8 cellular contexts compared by ENCODE assay signal in the genomic region with DNA sequence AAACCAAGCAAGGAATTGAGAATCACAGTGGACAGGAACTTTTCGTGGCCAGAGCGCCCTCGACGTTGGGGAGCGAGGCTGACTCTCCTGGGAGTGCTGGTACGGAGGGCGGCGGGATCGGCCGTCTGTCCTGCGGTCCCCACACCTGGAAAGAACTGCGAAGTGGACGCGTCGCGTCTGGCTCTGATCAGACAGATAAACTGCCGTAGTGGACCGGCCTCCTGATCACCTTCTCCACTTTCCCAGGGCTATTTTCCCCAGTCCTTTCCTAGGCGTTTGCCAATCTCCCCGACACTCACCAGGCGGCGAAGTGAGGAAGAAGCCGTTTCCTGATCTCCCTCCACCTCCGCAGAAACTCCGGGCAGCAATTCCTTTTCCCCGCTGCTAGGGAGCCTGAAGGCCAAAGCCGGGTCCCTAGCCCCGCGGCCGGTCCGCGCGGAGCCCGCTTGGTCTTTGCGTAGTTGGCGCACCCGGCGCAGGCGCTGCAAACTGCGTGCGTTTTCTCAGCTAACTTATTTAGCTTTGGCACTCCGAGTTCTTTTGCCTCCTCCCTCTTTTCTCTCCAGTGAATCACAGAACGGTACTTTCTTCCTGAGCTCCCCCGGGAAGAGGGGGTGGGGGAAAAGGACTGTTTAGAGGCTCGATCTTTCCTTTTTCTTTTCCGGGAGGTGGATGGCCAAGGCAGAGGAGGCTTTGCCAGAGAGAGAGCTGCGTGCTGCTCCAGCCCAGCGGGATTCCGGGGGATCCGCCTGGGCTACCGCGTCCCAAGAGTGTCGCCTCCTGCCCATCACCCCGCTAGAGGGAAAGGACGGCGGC. TPM values are rescaled to one million over a fixed set of nuclear protein-coding genes. Genes with fewer than 3 reads are reported as not detected.
DNase-seq lines count a peak whose midpoint lies in the region; ATAC-seq and TF ChIP-seq lines count a peak whose summit lies in the region.

A gene (minus strand): TSS at position 491 of the 816 bp plus-strand sequence. CDS start 813 bp downstream, outside the sequence.

- peaks cover 17% of the 10 kb centered on the region for H3K4me1 Mint-ChIP-seq in activated naive CD4-positive, alpha-beta T cell treated with anti-CD3 and anti-CD28 coated beads, Interleukin-2, amount 10 ng/mL, durations not matched to agents 7 days and 5 days
- peaks cover 11 to 30% (median 18%) of the 10 kb centered on the region in 7 donors for H3K4me1 Mint-ChIP-seq in naive thymus-derived CD4-positive, alpha-beta T cell

- H3K4me3 Mint-ChIP-seq in activated naive CD4-positive, alpha-beta T cell treated with anti-CD3 and anti-CD28 coated beads, Interleukin-2, amount 10 ng/mL, durations not matched to agents 7 days and 5 days, result peak within 1 kb of the TSS; percentile 56
- peak within 1 kb of the TSS; percentile 39 to 86 (median 82) for H3K4me3 Mint-ChIP-seq in naive thymus-derived CD4-positive, alpha-beta T cell

- H3K27me3 Mint-ChIP-seq in activated naive CD4-positive, alpha-beta T cell treated with anti-CD3 and anti-CD28 coated beads, Interleukin-2, amount 10 ng/mL, durations not matched to agents 7 days and 5 days, result peaks cover 30% of the 10 kb centered on the region
- peaks cover 34 to 69% (median 43%) of the 10 kb centered on the region in 5 donors for H3K27me3 Mint-ChIP-seq in naive thymus-derived CD4-positive, alpha-beta T cell

- H3K9me3 ChIP-seq in naive thymus-derived CD4-positive, alpha-beta T cell (ENCODE audit: control insufficient read depth in 2 of 3, low read length in 3 of 3), result no peaks in the 10 kb centered on the region
- H3K9me3 ChIP-seq in upper lobe of right lung, result no peaks in the 10 kb centered on the region

- CTCF ChIA-PET in activated naive CD4-positive, alpha-beta T cell treated with anti-CD3 and anti-CD28 coated beads, Interleukin-2, amount 10 ng/mL, durations not matched to agents 7 days and 5 days (lab: Charles Lee), result no interaction called here
- CTCF ChIA-PET in naive thymus-derived CD4-positive, alpha-beta T cell (lab: Charles Lee), result interaction anchor here (0.7 kb wide), 1 partner anchor 36 kb away, joined by 3 read pairs; no protein-coding TSS in a partner anchor

- H3K4me1 ChIP-seq in naive thymus-derived CD4-positive, alpha-beta T cell (ENCODE audit: control insufficient read depth in 2 of 2, insufficient read depth in 2 of 2, low read length in 2 of 2), result peaks cover 0 to 7% of the 10 kb centered on the region in 2 donors
- peaks cover 12% of the 10 kb centered on the region for H3K4me1 ChIP-seq in upper lobe of right lung

- DNase-seq in EL, result peak; percentile 87
- DNase-seq in NCI-H1092 (lab: John Stamatoyannopoulos, UW), result peak; percentile 20
- no peak for DNase-seq in activated naive CD4-positive, alpha-beta T cell treated with anti-CD3 and anti-CD28 coated beads, Interleukin-2, amount 10 ng/mL, durations not matched to agents 7 days and 5 days
- peak; percentile 79 for DNase-seq in fibroblast of the conjunctiva (ENCODE audit: low read depth)
- DNase-seq in naive thymus-derived CD4-positive, alpha-beta T cell, result peak in 5 of 9 donors; percentile 2 to 11 (median 6)
- peak; percentile 82 for DNase-seq in upper lobe of right lung

- POLR2A ChIA-PET in naive thymus-derived CD4-positive, alpha-beta T cell (lab: Charles Lee), result no interaction called here

- H3K27ac Mint-ChIP-seq in activated naive CD4-positive, alpha-beta T cell treated with anti-CD3 and anti-CD28 coated beads, Interleukin-2, amount 10 ng/mL, durations not matched to agents 7 days and 5 days, result no peak within 1 kb of the TSS
- H3K27ac Mint-ChIP-seq in naive thymus-derived CD4-positive, alpha-beta T cell, result no peak within 1 kb of the TSS

- H3K27me3 ChIP-seq in naive thymus-derived CD4-positive, alpha-beta T cell (ENCODE audit: control insufficient read depth in 2 of 2, insufficient read depth in 2 of 2, low read length in 2 of 2), result peaks cover 0 to 16% of the 10 kb centered on the region in 2 donors
- no peaks in the 10 kb centered on the region for H3K27me3 ChIP-seq in upper lobe of right lung

- H3K4me3 ChIP-seq in naive thymus-derived CD4-positive, alpha-beta T cell (ENCODE audit: low read length), result peak within 1 kb of the TSS; percentile 53
- peak within 1 kb of the TSS; percentile 55 for H3K4me3 ChIP-seq in upper lobe of right lung

- no peak for TF ChIP-seq CTCF in upper lobe of right lung (IDR thresholded peaks at IDR 0.05)

- peak; percentile 34 for ATAC-seq in naive thymus-derived CD4-positive, alpha-beta T cell
- ATAC-seq in upper lobe of right lung (peak; percentile 82), GM18517 (IDR thresholded peaks at IDR 0.05; ENCODE audit: unreplicated experiment) (no peak), GM21786 (IDR thresholded peaks at IDR 0.05; ENCODE audit: unreplicated experiment) (no peak)

- H3K9me3 Mint-ChIP-seq in activated naive CD4-positive, alpha-beta T cell treated with anti-CD3 and anti-CD28 coated beads, Interleukin-2, amount 10 ng/mL, durations not matched to agents 7 days and 5 days, result no peaks in the 10 kb centered on the region
- H3K9me3 Mint-ChIP-seq in naive thymus-derived CD4-positive, alpha-beta T cell, result peaks cover 0 to 9% (median 2%) of the 10 kb centered on the region in 11 donors

- no peaks in the 10 kb centered on the region for H3K36me3 ChIP-seq in naive thymus-derived CD4-positive, alpha-beta T cell (ENCODE audit: control insufficient read depth in 2 of 3, insufficient read depth in 3 of 3, low read length in 3 of 3)
- H3K36me3 ChIP-seq in upper lobe of right lung, result no peaks in the 10 kb centered on the region

- no peak within 1 kb of the TSS for H3K27ac ChIP-seq in naive thymus-derived CD4-positive, alpha-beta T cell (ENCODE audit: low read depth, low read length)
- H3K27ac ChIP-seq in upper lobe of right lung, result peak within 1 kb of the TSS; percentile 75

- H3K36me3 Mint-ChIP-seq in activated naive CD4-positive, alpha-beta T cell treated with anti-CD3 and anti-CD28 coated beads, Interleukin-2, amount 10 ng/mL, durations not matched to agents 7 days and 5 days, result no peaks in the 10 kb centered on the region
- H3K36me3 Mint-ChIP-seq in naive thymus-derived CD4-positive, alpha-beta T cell, result peaks cover 0 to 16% (median 8%) of the 10 kb centered on the region in 5 donors

- intact Hi-C loops in naive thymus-derived CD4-positive, alpha-beta T cell (cut with micrococcal nuclease), result no loop called here
- intact Hi-C loops in upper lobe of right lung (cut with DNase I), result no loop called here

RNA-seq across cellular contexts. Expression of the gene that starts here (rescaled TPM):
- under 1 TPM in 2 of 5 experiments, not detected in 3; 0.24 to 0.29 TPM for total RNA-seq in naive thymus-derived CD4-positive, alpha-beta T cell
- polyA plus RNA-seq in naive thymus-derived CD4-positive, alpha-beta T cell, result under 1 TPM in 1 of 2 donors, not detected in 1; 0.17 TPM
- total RNA-seq in upper lobe of right lung, result 13.6 TPM

Comparison
In these comparisons a context has a peak if more than half of its experiments do, and no peak if none do; other contexts are left out.
1. RNA of the gene that starts here (total RNA-seq): 13.6 TPM in upper lobe of right lung (single experiment); 0.24 to 0.29 TPM in naive thymus-derived CD4-positive, alpha-beta T cell; every median in the first group is over 10 times any median in the second.
2. Peak in DNase-seq, ATAC-seq and H3K4me3 ChIP-seq in naive thymus-derived CD4-positive, alpha-beta T cell; RNA of the gene not detected or under 1 TPM.